8 cellular contexts compared by ENCODE assay signal in genomic region chr15:64163662-64164362, GRCh38. TPM values are rescaled to one million over a fixed set of nuclear protein-coding genes. Genes with fewer than 3 reads are reported as not detected.
DNase-seq lines count a peak whose midpoint lies in the region; TF ChIP-seq lines count a peak whose summit lies in the region.

No MANE protein-coding gene starts in this region.

- peak overlapping the region; percentile 89 for H3K27ac ChIP-seq in substantia nigra (ENCODE audit: low read depth, low read length, poor library complexity, severe bottlenecking)

- H3K4me3 Mint-ChIP-seq in activated CD4-positive, alpha-beta T cell treated with anti-CD3 and anti-CD28 coated beads, Interleukin-2, amount 10 ng/mL, durations not matched to agents 24 days and 14 days: peak overlapping the region; percentile 86

- peak overlapping the region; percentile 21 for H3K4me3 ChIP-seq in kidney epithelial cell (ENCODE audit: low read depth, low read length)

- no peaks in the 10 kb centered on the region for H3K9me3 Mint-ChIP-seq in activated CD4-positive, alpha-beta T cell treated with anti-CD3 and anti-CD28 coated beads, Interleukin-2, amount 10 ng/mL, durations not matched to agents 24 days and 14 days

- in situ Hi-C loops in KBM-7 (cut with MboI; ENCODE audit: low pct_unique_long_range_greater_than_20kb, low sequenced_read_pairs): no loop called here

- intact Hi-C loops in activated CD4-positive, alpha-beta T cell treated with anti-CD3 and anti-CD28 coated beads, Interleukin-2, amount 10 ng/mL, durations not matched to agents 24 days and 14 days (cut with micrococcal nuclease): loop anchor here (1.0 kb wide), 5 partner anchors 11 to 223 kb away; partner anchors contain the start of genes CSNK1G1, PCLAF and TRIP4

- H3K4me1 Mint-ChIP-seq in activated CD4-positive, alpha-beta T cell treated with anti-CD3 and anti-CD28 coated beads, Interleukin-2, amount 10 ng/mL, durations not matched to agents 24 days and 14 days: peaks cover 42% of the 10 kb centered on the region

- peak overlapping the region; percentile 95 for H3K27ac Mint-ChIP-seq in activated CD4-positive, alpha-beta T cell treated with anti-CD3 and anti-CD28 coated beads, Interleukin-2, amount 10 ng/mL, durations not matched to agents 24 days and 14 days

- H3K36me3 ChIP-seq in kidney epithelial cell (ENCODE audit: control insufficient read depth, insufficient read depth, low read length): peaks cover 1% of the 10 kb centered on the region

- TF ChIP-seq CTCF in kidney epithelial cell (IDR thresholded peaks at IDR 0.05; ENCODE audit: insufficient read depth, low read length, poor library complexity, severe bottlenecking): no peak

- peak; percentile 74 for DNase-seq in activated CD4-positive, alpha-beta T cell treated with anti-CD3 and anti-CD28 coated beads, Interleukin-2, amount 10 ng/mL, durations not matched to agents 24 days and 14 days
- no peak for DNase-seq in activated CD4-positive, alpha-beta T cell treated with anti-CD3 and anti-CD28 coated beads for 4 hours
- DNase-seq in KBM-7 (peak; percentile 54), amniotic epithelial cell (ENCODE audit: low read depth) (peak; percentile 77), kidney epithelial cell (ENCODE audit: low read depth) (no peak), substantia nigra (lab: John Stamatoyannopoulos, UW) (peak in 13 of 49 donors; percentile 13 to 56 (median 32)), COLO668 (lab: John Stamatoyannopoulos, UW; ENCODE audit: unreplicated experiment) (no peak)
- DNase-seq in activated CD8-positive, alpha-beta memory T cell treated with anti-CD3 and anti-CD28 coated beads for 24 hours: no peak

- peaks cover 22% of the 10 kb centered on the region for H3K36me3 Mint-ChIP-seq in activated CD4-positive, alpha-beta T cell treated with anti-CD3 and anti-CD28 coated beads, Interleukin-2, amount 10 ng/mL, durations not matched to agents 24 days and 14 days (ENCODE audit: low read depth)

- no peaks in the 10 kb centered on the region for H3K27me3 ChIP-seq in kidney epithelial cell (ENCODE audit: control insufficient read depth, insufficient read depth, low read length)

- no peaks in the 10 kb centered on the region for H3K27me3 Mint-ChIP-seq in activated CD4-positive, alpha-beta T cell treated with anti-CD3 and anti-CD28 coated beads, Interleukin-2, amount 10 ng/mL, durations not matched to agents 24 days and 14 days

RNA-seq across cellular contexts. Expression of gene PPIB, which starts 1.0 kb away (rescaled TPM):
- total RNA-seq in activated CD4-positive, alpha-beta T cell treated with anti-CD3 and anti-CD28 coated beads, Interleukin-2, amount 10 ng/mL, durations not matched to agents 24 days and 14 days: 384 and 397 TPM in 2 replicates
- 707 and 736 TPM in 2 replicates for total RNA-seq in kidney epithelial cell

RNA-seq across cellular contexts. Expression of gene SNX22, which starts 12.3 kb away (rescaled TPM):
- total RNA-seq in activated CD4-positive, alpha-beta T cell treated with anti-CD3 and anti-CD28 coated beads, Interleukin-2, amount 10 ng/mL, durations not matched to agents 24 days and 14 days: 0.96 and 1.1 TPM in 2 replicates
- total RNA-seq in kidney epithelial cell: 0.14 and 1.0 TPM in 2 replicates

Comparison
In these comparisons a context has a peak if more than half of its experiments do, and no peak if none do; other contexts are left out.
1. DNase-seq: peak in activated CD4-positive, alpha-beta T cell treated with anti-CD3 and anti-CD28 coated beads, Interleukin-2, amount 10 ng/mL, durations not matched to agents 24 days and 14 days (single experiment), KBM-7 (single experiment) and amniotic epithelial cell (single experiment); none in activated CD4-positive, alpha-beta T cell treated with anti-CD3 and anti-CD28 coated beads for 4 hours (0 of 2), kidney epithelial cell (single experiment), COLO668 (single experiment) and activated CD8-positive, alpha-beta memory T cell treated with anti-CD3 and anti-CD28 coated beads for 24 hours (single experiment).